In the genomic region with DNA sequence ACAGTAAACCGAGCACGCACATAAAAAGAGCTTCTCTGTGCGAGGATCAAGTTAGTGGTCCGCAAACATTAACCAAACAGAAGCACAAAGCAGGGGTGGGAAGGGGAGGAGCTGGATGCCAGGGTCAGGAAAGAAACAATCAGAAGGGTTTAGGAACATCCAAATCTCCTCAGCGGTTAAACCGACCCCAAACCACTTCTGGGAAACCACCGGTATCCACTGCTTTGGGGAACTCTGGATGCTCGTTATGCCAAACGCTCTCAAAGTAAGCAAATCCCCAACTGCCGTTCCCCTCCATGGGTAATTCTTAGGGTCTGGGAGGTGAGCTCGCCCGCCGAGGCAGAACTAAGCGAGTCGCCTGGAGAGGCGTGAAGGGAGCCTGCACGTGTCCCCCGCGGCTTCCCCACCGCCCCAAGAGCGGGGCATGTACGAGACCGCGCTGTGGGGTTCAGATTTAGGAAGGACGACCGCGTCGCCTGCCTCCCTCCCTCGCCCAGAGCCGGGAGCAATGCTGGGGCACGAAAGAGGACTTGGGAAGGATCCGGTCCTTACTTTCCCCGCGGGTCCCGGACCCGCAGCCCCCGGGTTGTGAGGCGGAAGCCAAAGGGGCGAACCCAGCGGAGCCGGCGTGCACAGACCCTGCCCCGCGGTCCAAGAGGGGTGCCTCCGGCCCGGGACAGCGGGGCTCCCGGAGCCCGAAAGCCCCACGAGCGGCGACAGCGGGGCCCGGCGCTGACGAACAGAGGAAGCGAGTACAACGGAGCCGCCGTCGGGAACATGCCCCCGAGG, we compare ENCODE assay signal across 1 cellular context.
TF ChIP-seq lines count a peak whose summit lies in the region.

No MANE protein-coding gene starts in this region.

TF ChIP-seq in K562, 482 proteins besides CTCF, POLR2A, EP300 and RAD21 (continued from another document and continues in another):
- TF ChIP-seq AFF4 (CRISPR knock-in tag; IDR thresholded peaks at IDR 0.05) (0 out of 2 replicates have a peak, but pooled peaks have one; percentile 50), FUS (optimal IDR thresholded peaks at IDR 0.05; ENCODE audit: low read depth, low read length) (no peak), GABPB1 (CRISPR knock-in tag; IDR thresholded peaks at IDR 0.05) (0 out of 2 replicates have a peak, but pooled peaks have one; percentile 55), POLR2G (IDR thresholded peaks at IDR 0.05; ENCODE audit: low read depth, low read length) (peak; percentile 54), ZBTB7A (IDR thresholded peaks at IDR 0.05; ENCODE audit: borderline replicate concordance, control insufficient read depth, low read depth, low read length) (no peak), ETV6 (IDR thresholded peaks at IDR 0.05; ENCODE audit: borderline replicate concordance in 1 of 2, low read depth in 2 of 2, low read length in 1 of 2) (no peak), ETV6 (CRISPR knock-in tag; IDR thresholded peaks at IDR 0.05; ENCODE audit: borderline replicate concordance) (no peak), CC2D1A (IDR thresholded peaks at IDR 0.05) (no peak), PKNOX1 (IDR thresholded peaks at IDR 0.05) (no peak), CREBBP (IDR thresholded peaks at IDR 0.05; ENCODE audit: low read depth, low read length) (no peak), AFF1 (IDR thresholded peaks at IDR 0.05; ENCODE audit: low read depth in 1 of 2, partially characterized antibody in 2 of 2) (no peak), ZBTB40 (IDR thresholded peaks at IDR 0.05) (0 out of 2 replicates have a peak, but pooled peaks have one; percentile 21), ZBTB40 (CRISPR knock-in tag; IDR thresholded peaks at IDR 0.05) (no peak)
- TF ChIP-seq, protein P1, sequence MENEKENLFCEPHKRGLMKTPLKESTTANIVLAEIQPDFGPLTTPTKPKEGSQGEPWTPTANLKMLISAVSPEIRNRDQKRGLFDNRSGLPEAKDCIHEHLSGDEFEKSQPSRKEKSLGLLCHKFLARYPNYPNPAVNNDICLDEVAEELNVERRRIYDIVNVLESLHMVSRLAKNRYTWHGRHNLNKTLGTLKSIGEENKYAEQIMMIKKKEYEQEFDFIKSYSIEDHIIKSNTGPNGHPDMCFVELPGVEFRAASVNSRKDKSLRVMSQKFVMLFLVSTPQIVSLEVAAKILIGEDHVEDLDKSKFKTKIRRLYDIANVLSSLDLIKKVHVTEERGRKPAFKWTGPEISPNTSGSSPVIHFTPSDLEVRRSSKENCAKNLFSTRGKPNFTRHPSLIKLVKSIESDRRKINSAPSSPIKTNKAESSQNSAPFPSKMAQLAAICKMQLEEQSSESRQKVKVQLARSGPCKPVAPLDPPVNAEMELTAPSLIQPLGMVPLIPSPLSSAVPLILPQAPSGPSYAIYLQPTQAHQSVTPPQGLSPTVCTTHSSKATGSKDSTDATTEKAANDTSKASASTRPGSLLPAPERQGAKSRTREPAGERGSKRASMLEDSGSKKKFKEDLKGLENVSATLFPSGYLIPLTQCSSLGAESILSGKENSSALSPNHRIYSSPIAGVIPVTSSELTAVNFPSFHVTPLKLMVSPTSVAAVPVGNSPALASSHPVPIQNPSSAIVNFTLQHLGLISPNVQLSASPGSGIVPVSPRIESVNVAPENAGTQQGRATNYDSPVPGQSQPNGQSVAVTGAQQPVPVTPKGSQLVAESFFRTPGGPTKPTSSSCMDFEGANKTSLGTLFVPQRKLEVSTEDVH (IDR thresholded peaks at IDR 0.05; ENCODE audit: low read depth, partially characterized antibody), result no peak
- TF ChIP-seq, protein P2, sequence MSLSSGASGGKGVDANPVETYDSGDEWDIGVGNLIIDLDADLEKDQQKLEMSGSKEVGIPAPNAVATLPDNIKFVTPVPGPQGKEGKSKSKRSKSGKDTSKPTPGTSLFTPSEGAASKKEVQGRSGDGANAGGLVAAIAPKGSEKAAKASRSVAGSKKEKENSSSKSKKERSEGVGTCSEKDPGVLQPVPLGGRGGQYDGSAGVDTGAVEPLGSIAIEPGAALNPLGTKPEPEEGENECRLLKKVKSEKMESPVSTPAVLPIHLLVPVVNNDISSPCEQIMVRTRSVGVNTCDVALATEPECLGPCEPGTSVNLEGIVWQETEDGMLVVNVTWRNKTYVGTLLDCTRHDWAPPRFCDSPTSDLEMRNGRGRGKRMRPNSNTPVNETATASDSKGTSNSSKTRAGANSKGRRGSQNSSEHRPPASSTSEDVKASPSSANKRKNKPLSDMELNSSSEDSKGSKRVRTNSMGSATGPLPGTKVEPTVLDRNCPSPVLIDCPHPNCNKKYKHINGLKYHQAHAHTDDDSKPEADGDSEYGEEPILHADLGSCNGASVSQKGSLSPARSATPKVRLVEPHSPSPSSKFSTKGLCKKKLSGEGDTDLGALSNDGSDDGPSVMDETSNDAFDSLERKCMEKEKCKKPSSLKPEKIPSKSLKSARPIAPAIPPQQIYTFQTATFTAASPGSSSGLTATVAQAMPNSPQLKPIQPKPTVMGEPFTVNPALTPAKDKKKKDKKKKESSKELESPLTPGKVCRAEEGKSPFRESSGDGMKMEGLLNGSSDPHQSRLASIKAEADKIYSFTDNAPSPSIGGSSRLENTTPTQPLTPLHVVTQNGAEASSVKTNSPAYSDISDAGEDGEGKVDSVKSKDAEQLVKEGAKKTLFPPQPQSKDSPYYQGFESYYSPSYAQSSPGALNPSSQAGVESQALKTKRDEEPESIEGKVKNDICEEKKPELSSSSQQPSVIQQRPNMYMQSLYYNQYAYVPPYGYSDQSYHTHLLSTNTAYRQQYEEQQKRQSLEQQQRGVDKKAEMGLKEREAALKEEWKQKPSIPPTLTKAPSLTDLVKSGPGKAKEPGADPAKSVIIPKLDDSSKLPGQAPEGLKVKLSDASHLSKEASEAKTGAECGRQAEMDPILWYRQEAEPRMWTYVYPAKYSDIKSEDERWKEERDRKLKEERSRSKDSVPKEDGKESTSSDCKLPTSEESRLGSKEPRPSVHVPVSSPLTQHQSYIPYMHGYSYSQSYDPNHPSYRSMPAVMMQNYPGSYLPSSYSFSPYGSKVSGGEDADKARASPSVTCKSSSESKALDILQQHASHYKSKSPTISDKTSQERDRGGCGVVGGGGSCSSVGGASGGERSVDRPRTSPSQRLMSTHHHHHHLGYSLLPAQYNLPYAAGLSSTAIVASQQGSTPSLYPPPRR (CRISPR knock-in tag; IDR thresholded peaks at IDR 0.05; ENCODE audit: borderline replicate concordance), result 0 out of 2 replicates have a peak, but pooled peaks have one; percentile 36
